In genomic region chr11:106022795-106023275, GRCh38 we compare ENCODE assay signal across 1 cellular context.
A peak's percentile ranks its signal among the peaks of the same experiment; 100 is the strongest.
TF ChIP-seq lines count a peak whose summit lies in the region.

No MANE protein-coding gene starts in this region.

TF ChIP-seq in HepG2, 621 proteins besides CTCF, POLR2A, EP300 and RAD21:
- no peak for TF ChIP-seq CBX5 (CRISPR knock-in tag; IDR thresholded peaks at IDR 0.05; ENCODE audit: borderline replicate concordance)
- TF ChIP-seq, protein P1, sequence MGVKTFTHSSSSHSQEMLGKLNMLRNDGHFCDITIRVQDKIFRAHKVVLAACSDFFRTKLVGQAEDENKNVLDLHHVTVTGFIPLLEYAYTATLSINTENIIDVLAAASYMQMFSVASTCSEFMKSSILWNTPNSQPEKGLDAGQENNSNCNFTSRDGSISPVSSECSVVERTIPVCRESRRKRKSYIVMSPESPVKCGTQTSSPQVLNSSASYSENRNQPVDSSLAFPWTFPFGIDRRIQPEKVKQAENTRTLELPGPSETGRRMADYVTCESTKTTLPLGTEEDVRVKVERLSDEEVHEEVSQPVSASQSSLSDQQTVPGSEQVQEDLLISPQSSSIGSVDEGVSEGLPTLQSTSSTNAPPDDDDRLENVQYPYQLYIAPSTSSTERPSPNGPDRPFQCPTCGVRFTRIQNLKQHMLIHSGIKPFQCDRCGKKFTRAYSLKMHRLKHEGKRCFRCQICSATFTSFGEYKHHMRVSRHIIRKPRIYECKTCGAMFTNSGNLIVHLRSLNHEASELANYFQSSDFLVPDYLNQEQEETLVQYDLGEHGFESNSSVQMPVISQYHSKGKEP (CRISPR knock-in tag; IDR thresholded peaks at IDR 0.05) = no peak
- no peak for TF ChIP-seq TP53 (CRISPR knock-in tag; conservative IDR thresholded peaks at IDR 0.05)
- no peak for TF ChIP-seq SALL1 (CRISPR knock-in tag; IDR thresholded peaks at IDR 0.05)
- TF ChIP-seq, protein P2, sequence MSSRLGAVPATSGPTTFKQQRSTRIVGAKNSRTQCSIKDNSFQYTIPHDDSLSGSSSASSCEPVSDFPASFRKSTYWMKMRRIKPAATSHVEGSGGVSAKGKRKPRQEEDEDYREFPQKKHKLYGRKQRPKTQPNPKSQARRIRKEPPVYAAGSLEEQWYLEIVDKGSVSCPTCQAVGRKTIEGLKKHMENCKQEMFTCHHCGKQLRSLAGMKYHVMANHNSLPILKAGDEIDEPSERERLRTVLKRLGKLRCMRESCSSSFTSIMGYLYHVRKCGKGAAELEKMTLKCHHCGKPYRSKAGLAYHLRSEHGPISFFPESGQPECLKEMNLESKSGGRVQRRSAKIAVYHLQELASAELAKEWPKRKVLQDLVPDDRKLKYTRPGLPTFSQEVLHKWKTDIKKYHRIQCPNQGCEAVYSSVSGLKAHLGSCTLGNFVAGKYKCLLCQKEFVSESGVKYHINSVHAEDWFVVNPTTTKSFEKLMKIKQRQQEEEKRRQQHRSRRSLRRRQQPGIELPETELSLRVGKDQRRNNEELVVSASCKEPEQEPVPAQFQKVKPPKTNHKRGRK (CRISPR knock-in tag; IDR thresholded peaks at IDR 0.05) = 0 out of 2 replicates have a peak, but pooled peaks have one; percentile 34
- TF ChIP-seq ZNF598 (CRISPR knock-in tag; IDR thresholded peaks at IDR 0.05; ENCODE audit: borderline replicate concordance) = no peak
- TF ChIP-seq NAIF1 (CRISPR knock-in tag; IDR thresholded peaks at IDR 0.05; ENCODE audit: borderline replicate concordance) = no peak
